In genomic region chr7:108442039-108442568, GRCh38 we compare ENCODE assay signal across 12 cellular contexts. TPM values are rescaled to one million over a fixed set of nuclear protein-coding genes. Genes with fewer than 3 reads are reported as not detected.
DNase-seq lines count a peak whose midpoint lies in the region; ATAC-seq and TF ChIP-seq lines count a peak whose summit lies in the region.
"Had no signal": no experiment of that assay in that cellular context is flagged by ENCODE, and none has a peak within 500 bp of the region (broad histone marks: within the 10 kb centered on the region; RNA-seq: fewer than 3 reads in every experiment).

No MANE protein-coding gene starts in this region.

- H2BK12ac ChIP-seq in H9 (ENCODE audit: insufficient read length, low read depth, low read length): no peak overlapping the region

- H4K20me1 ChIP-seq in H9 (ENCODE audit: control insufficient read depth, insufficient read depth, insufficient read length): no peaks in the 10 kb centered on the region

- no peak overlapping the region for H4K5ac ChIP-seq in H9 (ENCODE audit: insufficient read length, low read depth, low read length)

- peaks cover 0 to 7% (median 0%) of the 10 kb centered on the region in 3 experiments; a peak in 2 of 7 replicates for H3K36me3 Mint-ChIP-seq in H9 (ENCODE audit: insufficient read depth in 1 of 3, low read depth in 3 of 3)

- no peaks in the 10 kb centered on the region for H3K9me3 ChIP-seq in H9 (ENCODE audit: control insufficient read depth, low read depth, low read length)
- H3K9me3 ChIP-seq: body of pancreas, stomach had no signal

- H3K4me1 Mint-ChIP-seq in H9: no peaks in the 10 kb centered on the region

- no peaks in the 10 kb centered on the region for H3K23me2 ChIP-seq in H9 (ENCODE audit: insufficient read length, low read depth, low read length, poor library complexity, severe bottlenecking)

- H3K27ac ChIP-seq in H9 (ENCODE audit: insufficient read length, low read depth, low read length): no peak overlapping the region
- H3K27ac ChIP-seq: body of pancreas, stomach, WERI-Rb-1 had no signal

- H3K23ac ChIP-seq in H9 (ENCODE audit: insufficient read length, low read depth, low read length): no peak overlapping the region

- no peak overlapping the region for H3K18ac ChIP-seq in H9 (ENCODE audit: insufficient read length, low read depth, low read length)

- ATAC-seq in HG02870 (IDR thresholded peaks at IDR 0.05; ENCODE audit: unreplicated experiment) (no peak), Right ventricle myocardium inferior (no peak)
- ATAC-seq: body of pancreas had no signal

- H2BK120ac ChIP-seq in H9 (ENCODE audit: low read depth, low read length, poor library complexity, severe bottlenecking): no peak overlapping the region

- H2BK20ac ChIP-seq in H9 (ENCODE audit: low read depth, low read length, poor library complexity, severe bottlenecking): no peak overlapping the region

- H3T11ph ChIP-seq in H9 (ENCODE audit: low read length): no peak overlapping the region

- H2BK15ac ChIP-seq in H9 (ENCODE audit: low read depth, low read length): no peak overlapping the region

- H3K4me3 Mint-ChIP-seq in H9: no peak overlapping the region

- no peaks in the 10 kb centered on the region for H3K4me1 ChIP-seq in H9 (ENCODE audit: insufficient read depth, low read length)
- H3K4me1 ChIP-seq: stomach had no signal

- no peaks in the 10 kb centered on the region for H3K79me2 ChIP-seq in H9 (ENCODE audit: insufficient read depth, low read length)

- H3K4me2 ChIP-seq in H9 (ENCODE audit: insufficient read depth, insufficient read length, low read length): no peak overlapping the region

- H3K27me3 ChIP-seq in H9 (ENCODE audit: insufficient read depth, low read length): no peaks in the 10 kb centered on the region
- H3K27me3 ChIP-seq: body of pancreas had no signal

- no CpG with 5 or more reads among the region's 5 CpGs for WGBS in H9 (ENCODE audit: extremely low coverage, insufficient read length, low lambda C conversion rate)

- H3K27ac Mint-ChIP-seq in H9: no peak overlapping the region

- H4K91ac ChIP-seq in H9 (ENCODE audit: insufficient read length, low read depth, low read length): no peak overlapping the region

- H2AK5ac ChIP-seq in H9 (ENCODE audit: insufficient read length, low read length): no peak overlapping the region

- no peak overlapping the region for H2BK5ac ChIP-seq in H9 (ENCODE audit: insufficient read length, low read length)

- no peak overlapping the region for H4K8ac ChIP-seq in H9 (replicated peaks; ENCODE audit: insufficient read length, low read depth, low read length)

- H3K56ac ChIP-seq in H9 (ENCODE audit: insufficient read length, low read depth, low read length): no peak overlapping the region

- H2AFZ ChIP-seq in H9 (ENCODE audit: low read length): no peak overlapping the region

- intact Hi-C loops in Right ventricle myocardium inferior (cut with DNase I): no loop called here

- no peak overlapping the region for H3K4ac ChIP-seq in H9 (ENCODE audit: low read depth, low read length)

- H3K14ac ChIP-seq in H9 (ENCODE audit: insufficient read depth, low read length): no peak overlapping the region

- TF ChIP-seq CTCF in H9 (conservative IDR thresholded peaks at IDR 0.05): no peak

- no peak overlapping the region for H3K9ac ChIP-seq in H9 (ENCODE audit: extremely low read depth, insufficient read length, low read length)

- H3K79me1 ChIP-seq in H9 (ENCODE audit: insufficient read depth, low read depth, low read length, poor library complexity, severe bottlenecking): no peaks in the 10 kb centered on the region

- peak; percentile 84 for DNase-seq in NCI-H748 (lab: John Stamatoyannopoulos, UW; ENCODE audit: unreplicated experiment)
- DNase-seq in NCI-H748 treated with DMSO at 0.1 percent for 48 hours (lab: John Stamatoyannopoulos, UW): no peak
- DNase-seq in NCI-H1436 treated with DMSO at 0.1 percent for 48 hours (lab: John Stamatoyannopoulos, UW): peak; percentile 32
- peak; percentile 93 for DNase-seq in SHP77 treated with DMSO at 0.1 percent for 48 hours (lab: John Stamatoyannopoulos, UW)
- DNase-seq in myocyte (ENCODE audit: low read depth): peak; percentile 99
- no peak for DNase-seq in H9
- no peak for DNase-seq in Right ventricle myocardium inferior (ENCODE audit: missing footprints)
- DNase-seq: body of pancreas, retina, stomach, WERI-Rb-1 had no signal

- H3K27me3 Mint-ChIP-seq in H9 (ENCODE audit: low read depth): no peaks in the 10 kb centered on the region

- H3K9me3 Mint-ChIP-seq in H9: peaks cover under 1% of the 10 kb centered on the region in 2 experiments; a peak in 3 of 5 replicates

RNA-seq across cellular contexts. Expression of gene NRCAM, which starts 14.1 kb away (rescaled TPM):
- 43.2 and 60.4 TPM in 2 replicates for total RNA-seq in myocyte
- polyA plus RNA-seq in myocyte (2012): 5.1 TPM
- 1.8 and 2.3 TPM in 2 replicates for total RNA-seq in H9 (2021)
- total RNA-seq in Right ventricle myocardium inferior: 0.30 TPM

Comparison
In these comparisons a context has a peak if more than half of its experiments do, and no peak if none do; other contexts are left out.
1. DNase-seq: peak in NCI-H748 (single experiment), NCI-H1436 treated with DMSO at 0.1 percent for 48 hours (single experiment), SHP77 treated with DMSO at 0.1 percent for 48 hours (single experiment) and myocyte (single experiment); none in NCI-H748 treated with DMSO at 0.1 percent for 48 hours (single experiment), H9 (single experiment) and Right ventricle myocardium inferior (single experiment).
2. RNA of gene NRCAM, which starts 14.1 kb away (total RNA-seq): 43.2 to 60.4 TPM in myocyte; 1.8 to 2.3 TPM in H9 and 0.30 TPM in Right ventricle myocardium inferior (single experiment); every median in the first group is over 10 times any median in the second.